In the genomic region with DNA sequence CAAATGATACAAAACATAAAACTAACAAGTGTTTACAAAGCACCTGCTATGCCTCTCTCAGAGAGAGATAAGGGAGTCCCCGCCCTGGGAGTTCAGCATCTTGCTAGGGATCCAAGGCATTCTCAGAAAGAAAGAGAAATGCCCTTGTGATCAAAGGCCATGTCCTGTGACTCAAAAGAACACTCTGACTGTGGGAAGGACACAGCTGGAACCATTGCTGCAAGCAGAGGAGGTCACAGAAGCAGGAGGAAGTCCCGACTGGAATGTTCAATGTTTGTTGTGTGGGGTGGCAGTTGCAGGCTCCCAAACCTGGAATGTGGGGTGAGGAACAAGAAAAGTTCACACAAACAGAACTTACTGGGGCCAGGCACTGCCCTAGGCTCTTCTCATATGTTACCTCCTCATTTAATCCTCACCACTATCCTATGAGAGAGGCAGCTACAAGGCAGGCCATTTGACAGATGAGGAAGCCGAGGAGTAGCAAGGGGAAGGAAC, we compare ENCODE assay signal across 23 cellular contexts.
"Had no signal": no experiment of that assay in that cellular context is flagged by ENCODE, and none has a peak within 500 bp of the region (broad histone marks: within the 10 kb centered on the region; RNA-seq: fewer than 3 reads in every experiment).

No MANE protein-coding gene starts in this region.

- H3K9me3 Mint-ChIP-seq: immature natural killer cell had no signal

- H3K4me1 Mint-ChIP-seq: immature natural killer cell had no signal

- H3K27me3 ChIP-seq: dorsolateral prefrontal cortex, foreskin keratinocyte, hepatocyte had no signal

- DNase-seq: dermis blood vessel endothelial cell; dorsolateral prefrontal cortex; effector CD4-positive, alpha-beta T cell; effector memory CD4-positive, alpha-beta T cell; foreskin keratinocyte; heart left ventricle; hypothalamus; immature natural killer cell; islet precursor cell; kidney; kidney glomerular epithelial cell; left colon; left ventricle myocardium superior; lower lobe of right lung; mesendoderm; midbrain; naive thymus-derived CD4-positive, alpha-beta T cell had no signal

- H3K27ac ChIP-seq: coronary artery, dorsolateral prefrontal cortex, esophagus muscularis mucosa, foreskin keratinocyte, gastroesophageal sphincter, heart left ventricle, hepatocyte, lower lobe of right lung had no signal

- H3K4me3 Mint-ChIP-seq: immature natural killer cell; memory B cell; naive thymus-derived CD4-positive, alpha-beta T cell had no signal

- H3K9me3 ChIP-seq: lower lobe of right lung had no signal

- H3K36me3 Mint-ChIP-seq: immature natural killer cell; memory B cell; naive thymus-derived CD4-positive, alpha-beta T cell had no signal

- H3K36me3 ChIP-seq: esophagus muscularis mucosa, gastroesophageal sphincter, heart left ventricle, lower lobe of right lung had no signal

- H3K79me2 ChIP-seq: hepatocyte had no signal

- H3K4me2 ChIP-seq: hepatocyte had no signal

- ATAC-seq: foreskin keratinocyte; gastroesophageal sphincter; heart left ventricle; left colon; left lobe of liver; left ventricle myocardium superior; naive thymus-derived CD4-positive, alpha-beta T cell had no signal

- H3K4me1 ChIP-seq: esophagus muscularis mucosa, foreskin keratinocyte, gastroesophageal sphincter, heart left ventricle, lower lobe of right lung had no signal

- H3K4me3 ChIP-seq: coronary artery, dorsolateral prefrontal cortex, esophagus muscularis mucosa, gastroesophageal sphincter, heart left ventricle, hepatocyte, lower lobe of right lung had no signal

- H2AFZ ChIP-seq: hepatocyte had no signal

- H3K27ac Mint-ChIP-seq: immature natural killer cell; memory B cell; naive thymus-derived CD4-positive, alpha-beta T cell had no signal
